ENCODE assay signal across 18 cellular contexts in genomic region chr9:114287763-114288232, GRCh38. TPM values are rescaled to one million over a fixed set of nuclear protein-coding genes. Genes with fewer than 3 reads are reported as not detected.
DNase-seq lines count a peak whose midpoint lies in the region; ATAC-seq and TF ChIP-seq lines count a peak whose summit lies in the region.
"Had no signal": no experiment of that assay in that cellular context is flagged by ENCODE, and none has a peak within 500 bp of the region (broad histone marks: within the 10 kb centered on the region; RNA-seq: fewer than 3 reads in every experiment).

No MANE protein-coding gene starts in this region.

- H3K27ac Mint-ChIP-seq in nephron (peak overlapping the region; percentile 66 to 87 (median 78)), CD14-positive monocyte (no peak overlapping the region)
- H3K27ac Mint-ChIP-seq: activated naive CD8-positive, alpha-beta T cell treated with anti-CD3 and anti-CD28 coated beads, Interleukin-2, amount 50 U/mL, for 24 hours had no signal

- H3K27me3 ChIP-seq in heart left ventricle (no peaks in the 10 kb centered on the region), mammary epithelial cell (ENCODE audit: insufficient read depth, low read length) (no peaks in the 10 kb centered on the region), uterus (no peaks in the 10 kb centered on the region)
- H3K27me3 ChIP-seq: transverse colon had no signal

- H3K36me3 Mint-ChIP-seq in nephron (ENCODE audit: low read depth): peaks cover 17% of the 10 kb centered on the region
- no peaks in the 10 kb centered on the region for H3K36me3 Mint-ChIP-seq in CD14-positive monocyte

- H3K36me3 ChIP-seq in heart left ventricle (peaks cover 0 to 12% (median 0%) of the 10 kb centered on the region in 9 donors), mammary epithelial cell (ENCODE audit: insufficient read depth, low read length) (peaks cover 3% of the 10 kb centered on the region), uterus (no peaks in the 10 kb centered on the region)
- H3K36me3 ChIP-seq: transverse colon had no signal

- H3K4me3 ChIP-seq in heart left ventricle: no peak overlapping the region
- H3K4me3 ChIP-seq in mammary epithelial cell (replicated peaks in 1 of 3; ENCODE audit: insufficient read depth in 1 of 3, low read depth in 2 of 3, low read length in 3 of 3): no peak overlapping the region
- H3K4me3 ChIP-seq in uterus: no peak overlapping the region
- H3K4me3 ChIP-seq: transverse colon had no signal

- H3K9me3 ChIP-seq in heart left ventricle: no peaks in the 10 kb centered on the region
- H3K9me3 ChIP-seq in mammary epithelial cell (replicated peaks; ENCODE audit: insufficient read depth, low read length): no peaks in the 10 kb centered on the region
- H3K9me3 ChIP-seq in uterus: no peaks in the 10 kb centered on the region
- H3K9me3 ChIP-seq: transverse colon had no signal

- peaks cover 10% of the 10 kb centered on the region for H3K27me3 Mint-ChIP-seq in nephron (ENCODE audit: low read depth)
- H3K27me3 Mint-ChIP-seq in CD14-positive monocyte (ENCODE audit: low read depth in 3 of 3): peaks cover 10 to 16% (median 13%) of the 10 kb centered on the region in 3 donors

- no peaks in the 10 kb centered on the region for H3K79me2 ChIP-seq in mammary epithelial cell (ENCODE audit: insufficient read depth, low read length)

- no TSS peak for BruUV-seq in mammary epithelial cell (replicated peaks; lab: Mats Ljungman, UMichigan)

- no peak overlapping the region for H3K4me3 Mint-ChIP-seq in nephron
- no peak overlapping the region for H3K4me3 Mint-ChIP-seq in CD14-positive monocyte
- H3K4me3 Mint-ChIP-seq: activated naive CD8-positive, alpha-beta T cell treated with anti-CD3 and anti-CD28 coated beads, Interleukin-2, amount 50 U/mL, for 24 hours had no signal

- no peak for TF ChIP-seq POLR2A in heart left ventricle (IDR thresholded peaks at IDR 0.05)
- no peak for TF ChIP-seq POLR2A in uterus (IDR thresholded peaks at IDR 0.05)

- no peaks in the 10 kb centered on the region for H4K20me1 ChIP-seq in mammary epithelial cell (ENCODE audit: insufficient read depth, low read length)

- H3K4me2 ChIP-seq in mammary epithelial cell (ENCODE audit: insufficient read depth, low read depth, low read length): peak overlapping the region; percentile 90

- TF ChIP-seq CTCF in heart left ventricle (IDR thresholded peaks at IDR 0.05) (no peak), mammary epithelial cell (conservative IDR thresholded peaks at IDR 0.05 in 1 of 2, IDR thresholded peaks at IDR 0.05 in 1 of 2; ENCODE audit: extremely low read depth in 1 of 2, insufficient read depth in 1 of 2, low read depth in 1 of 2, low read length in 2 of 2) (no peak), nephron (IDR thresholded peaks at IDR 0.05; ENCODE audit: unreplicated experiment in 3 of 3) (no peak), uterus (IDR thresholded peaks at IDR 0.05) (no peak), CD14-positive monocyte (IDR thresholded peaks at IDR 0.05) (no peak)

- no peaks in the 10 kb centered on the region for H3K4me1 ChIP-seq in heart left ventricle
- H3K4me1 ChIP-seq in mammary epithelial cell (ENCODE audit: insufficient read depth, low read length): peaks cover 27% of the 10 kb centered on the region
- H3K4me1 ChIP-seq in uterus: no peaks in the 10 kb centered on the region
- H3K4me1 ChIP-seq: transverse colon had no signal

- intact Hi-C loops in heart left ventricle (cut with DNase I) (loop anchor here in 3 of 10 donors (5.0 kb wide), 2 partner anchors 130 to 135 kb away; partner anchors contain the start of gene COL27A1 (in 2 of the 3)), left ventricle myocardium superior (cut with micrococcal nuclease) (no loop called here), mammary epithelial cell (cut with micrococcal nuclease) (loop anchor here (2.0 kb wide), 2 partner anchors 15 to 49 kb away; no protein-coding TSS in a partner anchor), uterus (cut with DNase I; ENCODE audit: low total_unique reads) (no loop called here), CD14-positive monocyte (cut with micrococcal nuclease) (no loop called here)

- dilution Hi-C loops in mammary epithelial cell (cut with HindIII; ENCODE audit: low sequenced_read_pairs): no loop called here

- H3K9me3 Mint-ChIP-seq in nephron: peaks cover 1% of the 10 kb centered on the region
- peaks cover 0 to 3% (median 0%) of the 10 kb centered on the region in 7 donors for H3K9me3 Mint-ChIP-seq in CD14-positive monocyte
- H3K9me3 Mint-ChIP-seq: activated naive CD8-positive, alpha-beta T cell treated with anti-CD3 and anti-CD28 coated beads, Interleukin-2, amount 50 U/mL, for 24 hours had no signal

- 74 to 84% (median 82%) methylated on average over 14 to 15 of the region's 15 CpGs for WGBS in heart left ventricle, 4 donors
- 43% methylated on average over 11 of the region's 15 CpGs for WGBS in mammary epithelial cell (ENCODE audit: low coverage, missing lambda C conversion rate)

- peak overlapping the region; percentile 87 for H3K9ac ChIP-seq in mammary epithelial cell (ENCODE audit: insufficient read depth, low read length)

- H2AFZ ChIP-seq in mammary epithelial cell (ENCODE audit: low read depth, low read length): peak overlapping the region; percentile 85

- peaks cover 53% of the 10 kb centered on the region for H3K4me1 Mint-ChIP-seq in nephron
- H3K4me1 Mint-ChIP-seq in CD14-positive monocyte: peaks cover 3% of the 10 kb centered on the region

- in situ Hi-C loops in mammary epithelial cell (cut with MboI; ENCODE audit: low sequenced_read_pairs in 2 of 2): loop anchor here (5.0 to 25.0 kb wide), 2 partner anchors 125 to 550 kb away; no protein-coding TSS in a partner anchor

- DNase-seq in heart left ventricle: peak; percentile 2 to 64 (median 15)
- no peak for DNase-seq in left ventricle myocardium superior
- no peak for DNase-seq in mammary epithelial cell
- peak; percentile 8 to 14 for DNase-seq in uterus
- DNase-seq in NCI-H526 treated with DMSO at 0.1 percent for 48 hours (lab: John Stamatoyannopoulos, UW): no peak
- DNase-seq in CD14-positive monocyte (ENCODE audit: low spot score): no peak
- no peak for DNase-seq in globus pallidus (ENCODE audit: low spot score)
- DNase-seq: activated naive CD8-positive, alpha-beta T cell treated with anti-CD3 and anti-CD28 coated beads, Interleukin-2, amount 50 U/mL, for 24 hours; DMS79; NCI-H187; occipital lobe; SIG-M5; stimulated activated CD4-positive, alpha-beta T cell treated with anti-CD3 and anti-CD28 coated beads, Interleukin-1b, Interleukin-23, amount 100 ng/mL, for 48 hours; stimulated activated CD8-positive, alpha-beta memory T cell treated with anti-CD3 and anti-CD28 coated beads, Interleukin-4, amount 100 ng/mL, for 48 hours had no signal

- H3K27ac ChIP-seq in heart left ventricle (no peak overlapping the region), mammary epithelial cell (ENCODE audit: insufficient read depth, low read depth, low read length) (peak overlapping the region; percentile 97), uterus (no peak overlapping the region)
- H3K27ac ChIP-seq: transverse colon had no signal

- CTCF ChIA-PET in mammary epithelial cell (lab: Charles Lee; ENCODE audit: low non-redundant PET): interaction anchor here (0.8 to 1.2 kb wide), 2 partner anchors 133 to 180 kb away, joined by 5 to 7 read pairs; partner anchors contain the start of gene COL27A1

- ATAC-seq in heart left ventricle: no peak
- ATAC-seq in left ventricle myocardium superior: no peak
- ATAC-seq: activated naive CD8-positive, alpha-beta T cell treated with anti-CD3 and anti-CD28 coated beads, Interleukin-2, amount 50 U/mL, for 24 hours; HCT116 had no signal

RNA-seq across cellular contexts. Expression of gene ORM1, which starts 35.1 kb away (rescaled TPM):
- total RNA-seq in heart left ventricle (under 1 TPM in 2 of 9 donors, not detected in 7; 0.51 to 0.80 TPM), left ventricle myocardium superior (not detected), mammary epithelial cell (not detected), uterus (1 to 10 TPM in 2 of 4 donors, not detected in 2; 1.9 to 2.4 TPM)
- polyA plus RNA-seq in heart left ventricle (under 1 TPM in 1 of 2 donors, not detected in 1; 1.00 TPM), mammary epithelial cell (not detected), CD14-positive monocyte (1 to 10 TPM; 2.2 to 2.8 TPM)
- polyA minus RNA-seq in mammary epithelial cell: not detected
- total RNA-seq: lung microvascular endothelial cell, occipital lobe, transverse colon had no signal

RNA-seq across cellular contexts. Expression of gene ORM2, which starts 41.9 kb away (rescaled TPM):
- total RNA-seq in heart left ventricle: not detected
- under 1 TPM in 1 of 2 donors, not detected in 1; 0.14 TPM for polyA plus RNA-seq in heart left ventricle
- not detected for total RNA-seq in left ventricle myocardium superior
- total RNA-seq in mammary epithelial cell: not detected
- polyA plus RNA-seq in mammary epithelial cell: not detected
- not detected for polyA minus RNA-seq in mammary epithelial cell
- total RNA-seq in uterus: 1 to 10 TPM in 1 of 4 donors, not detected in 3; 1.2 TPM
- under 1 TPM in 1 of 2 donors, not detected in 1; 0.30 TPM for polyA plus RNA-seq in CD14-positive monocyte
- total RNA-seq: lung microvascular endothelial cell, occipital lobe, transverse colon had no signal

Comparison
In these comparisons a context has a peak if more than half of its experiments do, and no peak if none do; other contexts are left out.
1. DNase-seq: peak in heart left ventricle (5 of 5) and uterus (2 of 2); none in left ventricle myocardium superior (single experiment), mammary epithelial cell (single experiment), NCI-H526 treated with DMSO at 0.1 percent for 48 hours (single experiment), CD14-positive monocyte (single experiment) and globus pallidus (single experiment).
2. H3K27ac Mint-ChIP-seq: peak in nephron (3 of 3); none in CD14-positive monocyte (0 of 7).